In genomic region chr10:87658858-87659555, GRCh38 we compare ENCODE assay signal across 8 cellular contexts. TPM values are rescaled to one million over a fixed set of nuclear protein-coding genes. Genes with fewer than 3 reads are reported as not detected.
DNase-seq lines count a peak whose midpoint lies in the region; ATAC-seq and TF ChIP-seq lines count a peak whose summit lies in the region.

No MANE protein-coding gene starts in this region.

- H2BK12ac ChIP-seq in H9 (ENCODE audit: insufficient read length, low read depth, low read length) = no peak overlapping the region

- H3K23ac ChIP-seq in H9 (ENCODE audit: insufficient read length, low read depth, low read length) = no peak overlapping the region

- no peaks in the 10 kb centered on the region for H3K27me3 Mint-ChIP-seq in H9 (ENCODE audit: low read depth)

- peak overlapping the region; percentile 98 for H3K4me2 ChIP-seq in H9 (ENCODE audit: insufficient read depth, insufficient read length, low read length)

- no peak overlapping the region for H4K91ac ChIP-seq in H9 (ENCODE audit: insufficient read length, low read depth, low read length)

- no peak overlapping the region for H2BK120ac ChIP-seq in H9 (ENCODE audit: low read depth, low read length, poor library complexity, severe bottlenecking)

- no peak overlapping the region for H3K4ac ChIP-seq in H9 (ENCODE audit: low read depth, low read length)

- ATAC-seq in HG02763 (IDR thresholded peaks at IDR 0.05; ENCODE audit: unreplicated experiment) (no peak), GM18498 (IDR thresholded peaks at IDR 0.05; ENCODE audit: unreplicated experiment) (no peak), GM21786 (IDR thresholded peaks at IDR 0.05; ENCODE audit: unreplicated experiment) (no peak)

- H3K27ac Mint-ChIP-seq in H9 = peak overlapping the region in 1 of 3 experiments; percentile 97; a peak in 2 of 7 replicates

- peak; percentile 79 for DNase-seq in H9
- peak in 1 of 2 experiments; percentile 32 for DNase-seq in SJSA1 (ENCODE audit: low read depth in 1 of 2, low spot score in 2 of 2)
- no peak for DNase-seq in foreskin fibroblast
- DNase-seq in retinal pigment epithelial cell (ENCODE audit: low read depth) = no peak
- DNase-seq in NCI-H526 treated with DMSO at 0.1 percent for 48 hours (lab: John Stamatoyannopoulos, UW) = no peak

- no peak overlapping the region for H2BK15ac ChIP-seq in H9 (ENCODE audit: low read depth, low read length)

- no peak overlapping the region for H3K18ac ChIP-seq in H9 (ENCODE audit: insufficient read length, low read depth, low read length)

- H3K79me2 ChIP-seq in H9 (ENCODE audit: insufficient read depth, low read length) = 0 out of 2 replicates have a peak, but pooled peaks cover 3% of the 10 kb centered on the region

- H3K4me3 ChIP-seq in SJSA1 = peak overlapping the region; percentile 74
- peak overlapping the region; percentile 45 to 90 for H3K4me3 ChIP-seq in foreskin fibroblast (ENCODE audit: low read depth in 1 of 2, low read length in 2 of 2)
- H3K4me3 ChIP-seq in retinal pigment epithelial cell (ENCODE audit: low read length) = peak overlapping the region; percentile 78

- no peak overlapping the region for H2BK20ac ChIP-seq in H9 (ENCODE audit: low read depth, low read length, poor library complexity, severe bottlenecking)

- H3K9me3 ChIP-seq in H9 (ENCODE audit: control insufficient read depth, low read depth, low read length) (no peaks in the 10 kb centered on the region), SJSA1 (replicated peaks) (no peaks in the 10 kb centered on the region)

- no peaks in the 10 kb centered on the region; a peak in 1 of 7 replicates for H3K36me3 Mint-ChIP-seq in H9 (ENCODE audit: insufficient read depth in 1 of 3, low read depth in 3 of 3)

- H3K9me3 Mint-ChIP-seq in H9 = no peaks in the 10 kb centered on the region

- H2AK5ac ChIP-seq in H9 (ENCODE audit: insufficient read length, low read length) = no peak overlapping the region

- no peak overlapping the region for H2AFZ ChIP-seq in H9 (ENCODE audit: low read length)

- peaks cover 3% of the 10 kb centered on the region; the same call in 1 of the 2 replicates for H3K36me3 ChIP-seq in SJSA1

- H3K4me1 Mint-ChIP-seq in H9 = peaks cover 43 to 49% of the 10 kb centered on the region in 2 experiments

- H3K27me3 ChIP-seq in H9 (ENCODE audit: insufficient read depth, low read length) (no peaks in the 10 kb centered on the region), SJSA1 (replicated peaks) (no peaks in the 10 kb centered on the region)

- H3K27ac ChIP-seq in H9 (ENCODE audit: insufficient read length, low read depth, low read length) (no peak overlapping the region), SJSA1 (peak overlapping the region; percentile 86)

- H4K5ac ChIP-seq in H9 (ENCODE audit: insufficient read length, low read depth, low read length) = no peak overlapping the region

- WGBS in H9 (ENCODE audit: extremely low coverage, insufficient read length, low lambda C conversion rate) = no CpG with 5 or more reads among the region's 15 CpGs

- peaks cover 7% of the 10 kb centered on the region for H3K23me2 ChIP-seq in H9 (ENCODE audit: insufficient read length, low read depth, low read length, poor library complexity, severe bottlenecking)

- peaks cover 10% of the 10 kb centered on the region; the same call in 1 of the 2 replicates for H3K4me1 ChIP-seq in H9 (ENCODE audit: insufficient read depth, low read length)
- peaks cover 52% of the 10 kb centered on the region for H3K4me1 ChIP-seq in SJSA1 (replicated peaks)

- no peak overlapping the region for H4K8ac ChIP-seq in H9 (replicated peaks; ENCODE audit: insufficient read length, low read depth, low read length)

- no peak overlapping the region for H3T11ph ChIP-seq in H9 (ENCODE audit: low read length)

- TF ChIP-seq CTCF in H9 (conservative IDR thresholded peaks at IDR 0.05) (no peak), foreskin fibroblast (IDR thresholded peaks at IDR 0.05; ENCODE audit: low read depth, low read length) (no peak), retinal pigment epithelial cell (conservative IDR thresholded peaks at IDR 0.05; ENCODE audit: low read depth, low read length) (no peak)

- H4K20me1 ChIP-seq in H9 (ENCODE audit: control insufficient read depth, insufficient read depth, insufficient read length) = no peaks in the 10 kb centered on the region

- H3K79me1 ChIP-seq in H9 (ENCODE audit: insufficient read depth, low read depth, low read length, poor library complexity, severe bottlenecking) = no peaks in the 10 kb centered on the region

- no peak overlapping the region for H3K56ac ChIP-seq in H9 (ENCODE audit: insufficient read length, low read depth, low read length)

- peak overlapping the region; percentile 73 to 87 for H3K4me3 Mint-ChIP-seq in H9

- H3K9ac ChIP-seq in H9 (ENCODE audit: extremely low read depth, insufficient read length, low read length) = no peak overlapping the region

- H3K14ac ChIP-seq in H9 (ENCODE audit: insufficient read depth, low read length) = no peak overlapping the region

- no peak overlapping the region for H2BK5ac ChIP-seq in H9 (ENCODE audit: insufficient read length, low read length)

RNA-seq across cellular contexts. Expression of gene PAPSS2, which starts 0.7 kb away (rescaled TPM):
- total RNA-seq in H9 (2021) = 24.0 and 24.5 TPM in 2 replicates
- 53.9 and 76.3 TPM in 2 replicates for total RNA-seq in SJSA1 (2014; rRNA removed; shearing (Covaris generic))
